14 cellular contexts compared by ENCODE assay signal in genomic region chr9:129289131-129289731, GRCh38.
DNase-seq lines count a peak whose midpoint lies in the region; TF ChIP-seq lines count a peak whose summit lies in the region.
"Had no signal": no experiment of that assay in that cellular context is flagged by ENCODE, and none has a peak within 500 bp of the region (broad histone marks: within the 10 kb centered on the region; RNA-seq: fewer than 3 reads in every experiment).

No MANE protein-coding gene starts in this region.

- no peaks in the 10 kb centered on the region for H3K4me1 Mint-ChIP-seq in chondrocyte (ENCODE audit: low read depth)
- H3K4me1 Mint-ChIP-seq: CD4-positive, CD25-positive, alpha-beta regulatory T cell; stimulated activated naive B cell treated with anti-CD40 and anti-IgM and Interleukin-4, amounts not matched to agents 10 μg/mL and 1 μg/mL and 100 μg/mL, for 72 hours had no signal

- H3K79me2 ChIP-seq in osteoblast (ENCODE audit: insufficient read depth, low read length): no peaks in the 10 kb centered on the region

- H3K9me3 Mint-ChIP-seq in chondrocyte (ENCODE audit: low read depth): no peaks in the 10 kb centered on the region

- no peak overlapping the region for H3K27ac ChIP-seq in osteoblast (ENCODE audit: low read depth, low read length)
- H3K27ac ChIP-seq: gastrocnemius medialis had no signal

- H3K4me1 ChIP-seq in osteoblast (ENCODE audit: insufficient read depth, low read length): no peaks in the 10 kb centered on the region
- H3K4me1 ChIP-seq: gastrocnemius medialis had no signal

- H3K36me3 ChIP-seq in osteoblast (ENCODE audit: insufficient read depth, low read length): no peaks in the 10 kb centered on the region
- H3K36me3 ChIP-seq: gastrocnemius medialis had no signal

- DNase-seq in D341Med (ENCODE audit: low spot score): peak; percentile 18
- peak; percentile 33 for DNase-seq in NAMALWA (ENCODE audit: low spot score)
- DNase-seq in chondrocyte (ENCODE audit: low spot score): peak; percentile 52
- DNase-seq in osteoblast (ENCODE audit: insufficient read length, low spot score, missing footprints): peak; percentile 37
- no peak for DNase-seq in HPDE6-E6E7 (ENCODE audit: extremely low spot score)
- DNase-seq in NCI-H1436 treated with DMSO at 0.1 percent for 48 hours (lab: John Stamatoyannopoulos, UW): no peak
- no peak for DNase-seq in stimulated activated CD4-positive, alpha-beta T cell treated with anti-CD3 and anti-CD28 coated beads, Interleukin-4, amount 100 ng/mL, for 24 hours
- DNase-seq in T1000 (lab: John Stamatoyannopoulos, UW): no peak
- DNase-seq: CD4-positive, CD25-positive, alpha-beta regulatory T cell; OCI-M1; stimulated activated naive B cell treated with anti-CD40 and anti-IgM and Interleukin-4, amounts not matched to agents 10 μg/mL and 1 μg/mL and 100 μg/mL, for 72 hours had no signal

- H3K4me3 Mint-ChIP-seq in chondrocyte (ENCODE audit: unreplicated experiment): no peak overlapping the region
- H3K4me3 Mint-ChIP-seq: activated T-helper 1 cell treated with anti-CD3 and anti-CD28 coated beads, Interleukin-12 subunit alpha, Interleukin-12 subunit beta, Interleukin-2, Interleukin-4 antibody, amounts not matched to agents 30 ng/mL and 10 ng/mL and 1 ng/mL, durations not matched to agents 14 hours and 24 hours and 36 hours; CD4-positive, CD25-positive, alpha-beta regulatory T cell; stimulated activated naive B cell treated with anti-CD40 and anti-IgM and Interleukin-4, amounts not matched to agents 10 μg/mL and 1 μg/mL and 100 μg/mL, for 72 hours had no signal

- no peaks in the 10 kb centered on the region for H3K27me3 Mint-ChIP-seq in chondrocyte (ENCODE audit: low read depth)

- no peaks in the 10 kb centered on the region for H3K9me3 ChIP-seq in osteoblast (ENCODE audit: low read depth, low read length)
- H3K9me3 ChIP-seq: gastrocnemius medialis, mucosa of descending colon had no signal

- TF ChIP-seq CTCF in chondrocyte (IDR thresholded peaks at IDR 0.05) (no peak), osteoblast (IDR thresholded peaks at IDR 0.05; ENCODE audit: extremely low read depth, low read depth, low read length) (no peak)

- H2AFZ ChIP-seq in osteoblast (ENCODE audit: low read length): no peak overlapping the region

- H3K4me2 ChIP-seq in osteoblast (ENCODE audit: insufficient read depth, low read length): no peak overlapping the region

- H3K36me3 Mint-ChIP-seq in chondrocyte (ENCODE audit: low read depth): no peaks in the 10 kb centered on the region
- H3K36me3 Mint-ChIP-seq: CD4-positive, CD25-positive, alpha-beta regulatory T cell; stimulated activated naive B cell treated with anti-CD40 and anti-IgM and Interleukin-4, amounts not matched to agents 10 μg/mL and 1 μg/mL and 100 μg/mL, for 72 hours had no signal

- H3K27me3 ChIP-seq in osteoblast (ENCODE audit: insufficient read depth, low read length): no peaks in the 10 kb centered on the region
- H3K27me3 ChIP-seq: gastrocnemius medialis had no signal

- no peak overlapping the region for H3K4me3 ChIP-seq in osteoblast (ENCODE audit: insufficient read depth, low read length)
- H3K4me3 ChIP-seq: gastrocnemius medialis, mucosa of descending colon had no signal

- no peaks in the 10 kb centered on the region for H4K20me1 ChIP-seq in osteoblast (ENCODE audit: insufficient read depth, low read length)

- no peak overlapping the region for H3K27ac Mint-ChIP-seq in chondrocyte (ENCODE audit: unreplicated experiment)
- H3K27ac Mint-ChIP-seq: activated T-helper 1 cell treated with anti-CD3 and anti-CD28 coated beads, Interleukin-12 subunit alpha, Interleukin-12 subunit beta, Interleukin-2, Interleukin-4 antibody, amounts not matched to agents 30 ng/mL and 10 ng/mL and 1 ng/mL, durations not matched to agents 14 hours and 24 hours and 36 hours; stimulated activated naive B cell treated with anti-CD40 and anti-IgM and Interleukin-4, amounts not matched to agents 10 μg/mL and 1 μg/mL and 100 μg/mL, for 72 hours had no signal

Comparison
In these comparisons a context has a peak if more than half of its experiments do, and no peak if none do; other contexts are left out.
1. DNase-seq: peak in D341Med (single experiment), NAMALWA (single experiment), chondrocyte (single experiment) and osteoblast (single experiment); none in HPDE6-E6E7 (single experiment), NCI-H1436 treated with DMSO at 0.1 percent for 48 hours (single experiment), stimulated activated CD4-positive, alpha-beta T cell treated with anti-CD3 and anti-CD28 coated beads, Interleukin-4, amount 100 ng/mL, for 24 hours (single experiment) and T1000 (single experiment).